In the genomic region with DNA sequence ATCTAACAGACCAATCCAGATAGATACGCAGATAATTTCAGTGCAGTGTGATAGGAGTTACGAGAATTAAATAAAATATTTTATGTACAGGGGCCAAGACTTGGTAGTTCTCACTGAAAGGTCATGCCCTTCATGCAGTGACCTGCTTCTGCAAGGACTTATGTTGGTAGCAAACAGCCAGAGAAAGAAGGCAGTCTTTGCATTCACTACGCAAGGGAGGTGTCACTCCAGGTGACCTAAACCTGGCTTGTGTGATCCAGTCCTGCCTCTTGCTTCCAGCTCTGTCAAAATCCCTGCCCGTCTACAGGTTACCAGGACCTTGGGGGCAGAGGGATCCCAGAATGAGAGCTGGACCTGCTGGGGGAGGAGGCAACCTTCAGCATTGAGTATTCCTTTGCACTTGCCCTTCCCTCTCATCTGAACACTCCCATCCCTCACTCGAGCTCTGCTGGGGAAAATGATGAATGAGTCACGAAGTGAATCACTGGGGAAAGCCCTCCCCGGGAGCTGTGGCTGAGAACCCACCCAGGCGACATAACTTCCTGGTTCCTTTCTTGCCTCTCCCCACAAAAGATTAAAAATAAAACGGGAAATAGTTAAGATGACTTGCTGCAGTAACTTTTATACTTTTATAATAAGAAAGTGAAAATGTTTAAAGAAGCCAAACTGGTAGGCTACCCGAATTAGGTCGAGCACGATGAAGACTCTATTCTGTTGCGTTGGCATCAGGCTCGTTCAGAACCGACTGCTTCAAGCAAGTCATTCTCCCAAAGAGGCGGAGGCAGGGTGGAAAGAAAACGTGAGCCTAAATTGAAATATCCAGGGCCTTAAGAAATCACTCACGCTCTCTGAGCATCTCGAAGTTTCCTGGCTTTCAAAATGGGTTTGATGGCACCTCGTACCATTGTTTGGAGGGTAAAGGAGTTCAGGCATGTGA, we compare ENCODE assay signal across 8 cellular contexts.
A peak's percentile ranks its signal among the peaks of the same experiment; 100 is the strongest.
DNase-seq lines count a peak whose midpoint lies in the region; ATAC-seq, FAIRE-seq and TF ChIP-seq lines count a peak whose summit lies in the region.

No MANE protein-coding gene starts in this region.

- H3K36me3 ChIP-seq in endothelial cell of umbilical vein (ENCODE audit: control insufficient read depth in 2 of 2, extremely low read depth in 1 of 2, insufficient read depth in 2 of 2, low read length in 2 of 2) (no peaks in the 10 kb centered on the region), pancreas (no peaks in the 10 kb centered on the region)

- POLR2A ChIA-PET in endothelial cell of umbilical vein (lab: Charles Lee), result no interaction called here

- H3K9ac ChIP-seq in endothelial cell of umbilical vein (replicated peaks; ENCODE audit: extremely low read depth, insufficient read depth, low read length), result no peak overlapping the region

- BruUV-seq in endothelial cell of umbilical vein (replicated peaks; lab: Mats Ljungman, UMichigan), result TSS peak; percentile 30

- CTCF ChIA-PET in endothelial cell of umbilical vein (lab: Charles Lee), result no interaction called here

- no peaks in the 10 kb centered on the region for H3K9me3 Mint-ChIP-seq in activated CD4-positive, alpha-beta T cell treated with anti-CD3 and anti-CD28 coated beads, Interleukin-2, amount 10 ng/mL, durations not matched to agents 24 days and 14 days

- H3K27me3 ChIP-seq in endothelial cell of umbilical vein (ENCODE audit: control insufficient read depth in 2 of 2, insufficient read depth in 2 of 2, low read length in 2 of 2), result no peaks in the 10 kb centered on the region
- no peaks in the 10 kb centered on the region for H3K27me3 ChIP-seq in pancreas

- ATAC-seq in GM18520 (IDR thresholded peaks at IDR 0.05; ENCODE audit: unreplicated experiment) (peak; percentile 42), HG03432 (IDR thresholded peaks at IDR 0.05; ENCODE audit: unreplicated experiment) (peak; percentile 71), pancreas (peak in 3 of 4 donors; percentile 73 to 91 (median 85))

- FAIRE-seq in endothelial cell of umbilical vein (lab: Jason Lieb, UNC) (peak; percentile 78), pancreas (lab: Jason Lieb, UNC) (no peak)

- no peaks in the 10 kb centered on the region for H3K9me1 ChIP-seq in endothelial cell of umbilical vein (replicated peaks; ENCODE audit: control insufficient read depth, extremely low read depth, insufficient read depth, low read length)

- H3K4me3 Mint-ChIP-seq in activated CD4-positive, alpha-beta T cell treated with anti-CD3 and anti-CD28 coated beads, Interleukin-2, amount 10 ng/mL, durations not matched to agents 24 days and 14 days, result peak overlapping the region; percentile 60

- H3K36me3 Mint-ChIP-seq in activated CD4-positive, alpha-beta T cell treated with anti-CD3 and anti-CD28 coated beads, Interleukin-2, amount 10 ng/mL, durations not matched to agents 24 days and 14 days (ENCODE audit: low read depth), result no peaks in the 10 kb centered on the region

- dilution Hi-C loops in endothelial cell of umbilical vein (cut with MboI; ENCODE audit: extremely low pct_ligation_motif_present, low sequenced_read_pairs), result no loop called here

- no peak for TF ChIP-seq CTCF in endothelial cell of umbilical vein (IDR thresholded peaks at IDR 0.05; ENCODE audit: extremely low read depth in 1 of 2, insufficient read depth in 1 of 2, low read depth in 1 of 2, low read length in 2 of 2)
- TF ChIP-seq CTCF in pancreas (IDR thresholded peaks at IDR 0.05), result no peak

- peak overlapping the region; percentile 20 for H3K4me2 ChIP-seq in endothelial cell of umbilical vein (ENCODE audit: insufficient read depth, low read length)

- no peaks in the 10 kb centered on the region for H3K79me2 ChIP-seq in endothelial cell of umbilical vein (ENCODE audit: control insufficient read depth, insufficient read depth, low read length)

- H3K4me1 ChIP-seq in endothelial cell of umbilical vein (ENCODE audit: control insufficient read depth, extremely low read depth, insufficient read depth, low read length), result peaks cover 5% of the 10 kb centered on the region
- H3K4me1 ChIP-seq in pancreas, result no peaks in the 10 kb centered on the region

- H3K4me3 ChIP-seq in endothelial cell of umbilical vein (replicated peaks in 1 of 3; ENCODE audit: insufficient read depth in 1 of 3, low read depth in 1 of 3, low read length in 3 of 3) (no peak overlapping the region), pancreas (no peak overlapping the region)

- peaks cover 1% of the 10 kb centered on the region for H3K27me3 Mint-ChIP-seq in activated CD4-positive, alpha-beta T cell treated with anti-CD3 and anti-CD28 coated beads, Interleukin-2, amount 10 ng/mL, durations not matched to agents 24 days and 14 days

- peak overlapping the region; percentile 11 for H3K27ac Mint-ChIP-seq in activated CD4-positive, alpha-beta T cell treated with anti-CD3 and anti-CD28 coated beads, Interleukin-2, amount 10 ng/mL, durations not matched to agents 24 days and 14 days

- WGBS in pancreas, 2 donors, result 55 to 57% methylated on average over 20 of the region's 20 CpGs

- intact Hi-C loops in activated CD4-positive, alpha-beta T cell treated with anti-CD3 and anti-CD28 coated beads, Interleukin-2, amount 10 ng/mL, durations not matched to agents 24 days and 14 days (cut with micrococcal nuclease), result loop anchor here (5.0 kb wide), 1 partner anchor 57 kb away; no protein-coding TSS in a partner anchor
- intact Hi-C loops in endothelial cell of umbilical vein (cut with micrococcal nuclease) (no loop called here), pancreas (cut with DNase I) (loop anchor here in 1 of 3 donors (5.0 to 10.0 kb wide), 2 partner anchors 105 to 212 kb away; no protein-coding TSS in a partner anchor)

- peak; percentile 69 for DNase-seq in activated CD4-positive, alpha-beta T cell treated with anti-CD3 and anti-CD28 coated beads, Interleukin-2, amount 10 ng/mL, durations not matched to agents 24 days and 14 days
- DNase-seq in endothelial cell of umbilical vein (ENCODE audit: low read depth, low spot score), result peak; percentile 46
- peak in 1 of 6 donors; percentile 52 for DNase-seq in pancreas
- DNase-seq in NCI-H2107 treated with DMSO at 0.1 percent for 48 hours (lab: John Stamatoyannopoulos, UW; ENCODE audit: unreplicated experiment), result no peak
- DNase-seq in NCI-H1694 (lab: John Stamatoyannopoulos, UW), result no peak
- DNase-seq in DMS 273 treated with DMSO at 0.1 percent for 48 hours (lab: John Stamatoyannopoulos, UW), result no peak

- TF ChIP-seq POLR2A in endothelial cell of umbilical vein (IDR thresholded peaks at IDR 0.05; ENCODE audit: low read depth, low read length), result no peak

- H3K27ac ChIP-seq in endothelial cell of umbilical vein (ENCODE audit: insufficient read depth, low read depth, low read length) (peak overlapping the region; percentile 10), pancreas (peak overlapping the region in 2 of 4 donors; percentile 52 to 62)

- peak overlapping the region; percentile 61 for H2AFZ ChIP-seq in endothelial cell of umbilical vein (ENCODE audit: low read depth, low read length)

- H3K9me3 ChIP-seq in endothelial cell of umbilical vein (replicated peaks; ENCODE audit: control insufficient read depth, insufficient read depth, low read length) (no peaks in the 10 kb centered on the region), pancreas (no peaks in the 10 kb centered on the region)

- H3K4me1 Mint-ChIP-seq in activated CD4-positive, alpha-beta T cell treated with anti-CD3 and anti-CD28 coated beads, Interleukin-2, amount 10 ng/mL, durations not matched to agents 24 days and 14 days, result peaks cover 27% of the 10 kb centered on the region

- H4K20me1 ChIP-seq in endothelial cell of umbilical vein (replicated peaks; ENCODE audit: control insufficient read depth, extremely low read depth, insufficient read depth, low read length), result no peaks in the 10 kb centered on the region

TF ChIP-seq in endothelial cell of umbilical vein, 7 proteins besides CTCF, POLR2A, EP300 and RAD21:
- TF ChIP-seq EZH2 (IDR thresholded peaks at IDR 0.05; ENCODE audit: borderline replicate concordance, low read depth, low read length, severe bottlenecking), result no peak
- peak; percentile 53 for TF ChIP-seq JUN (IDR thresholded peaks at IDR 0.05; ENCODE audit: borderline replicate concordance, insufficient read depth, insufficient read length, low read depth)
- TF ChIP-seq GATA2 (IDR thresholded peaks at IDR 0.05; ENCODE audit: insufficient read depth, insufficient read length, low read depth, low read length), result no peak
- TF ChIP-seq FOS (IDR thresholded peaks at IDR 0.05; ENCODE audit: borderline replicate concordance, insufficient read depth, low read length), result peak; percentile 94
- TF ChIP-seq MYC (IDR thresholded peaks at IDR 0.05; ENCODE audit: low read depth, low read length), result no peak
- TF ChIP-seq POLR2AphosphoS5 (IDR thresholded peaks at IDR 0.05; ENCODE audit: insufficient read depth, low read depth, low read length), result no peak
- TF ChIP-seq, protein P1, sequence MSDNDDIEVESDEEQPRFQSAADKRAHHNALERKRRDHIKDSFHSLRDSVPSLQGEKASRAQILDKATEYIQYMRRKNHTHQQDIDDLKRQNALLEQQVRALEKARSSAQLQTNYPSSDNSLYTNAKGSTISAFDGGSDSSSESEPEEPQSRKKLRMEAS (IDR thresholded peaks at IDR 0.05; ENCODE audit: insufficient read depth, insufficient read length), result no peak

Comparison
In these comparisons a context has a peak if more than half of its experiments do, and no peak if none do; other contexts are left out.
1. DNase-seq: peak in activated CD4-positive, alpha-beta T cell treated with anti-CD3 and anti-CD28 coated beads, Interleukin-2, amount 10 ng/mL, durations not matched to agents 24 days and 14 days (single experiment) and endothelial cell of umbilical vein (single experiment); none in NCI-H2107 treated with DMSO at 0.1 percent for 48 hours (single experiment), NCI-H1694 (single experiment) and DMS 273 treated with DMSO at 0.1 percent for 48 hours (single experiment).
2. Peak in every context shown above with its lines, with median percentiles within 50 percentile points of each other: ATAC-seq.